ENCODE assay signal across 30 cellular contexts in the genomic region with DNA sequence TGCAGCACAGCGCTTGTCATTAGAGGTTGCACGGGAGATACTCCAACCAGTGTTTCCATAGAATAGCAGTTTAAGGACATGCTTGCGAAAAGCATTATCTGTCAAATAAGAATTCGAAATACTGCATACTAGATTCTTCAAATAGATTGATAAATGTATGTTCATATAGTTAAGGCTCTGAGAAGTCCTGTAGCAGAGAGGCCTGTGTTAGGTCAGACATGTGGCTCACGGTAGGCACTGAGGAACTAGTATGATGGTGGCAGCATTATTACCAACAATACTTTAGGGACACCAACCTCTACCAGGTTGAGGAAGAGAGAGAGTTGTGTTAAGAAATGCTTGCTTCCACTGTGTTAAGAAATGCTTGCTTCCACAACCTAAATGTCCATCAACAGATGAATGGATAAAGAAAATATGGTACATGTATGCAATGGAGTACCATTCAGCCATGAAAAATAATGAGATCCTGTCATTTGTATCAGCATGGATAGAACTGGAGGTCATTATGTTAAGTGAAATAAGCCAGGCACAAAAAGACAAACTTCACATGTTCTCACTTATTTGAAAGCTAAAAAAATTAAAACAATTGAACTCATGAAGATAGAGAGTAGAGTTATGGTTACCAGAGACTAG. TPM values are rescaled to one million over a fixed set of nuclear protein-coding genes. Genes with fewer than 3 reads are reported as not detected.
"Had no signal": no experiment of that assay in that cellular context is flagged by ENCODE, and none has a peak within 500 bp of the region (broad histone marks: within the 10 kb centered on the region; RNA-seq: fewer than 3 reads in every experiment).

No MANE protein-coding gene starts in this region.

- H3K27me3 ChIP-seq: dorsolateral prefrontal cortex, esophagus squamous epithelium, gastrocnemius medialis, heart right ventricle, left lung had no signal

- H3K4me3 ChIP-seq: coronary artery, dorsolateral prefrontal cortex, esophagus squamous epithelium, gastrocnemius medialis, heart right ventricle, left lung, lower lobe of right lung, mucosa of descending colon had no signal

- H3K9me3 Mint-ChIP-seq: naive B cell had no signal

- H3K9me3 ChIP-seq: esophagus squamous epithelium, gastrocnemius medialis, heart right ventricle, left lung, lower lobe of right lung, mucosa of descending colon had no signal

- H3K4me1 Mint-ChIP-seq: mesothelial cell of epicardium had no signal

- ATAC-seq: esophagus mucosa, gastrocnemius medialis, heart right ventricle, left cardiac atrium, left lung, left ventricle myocardium superior, lower lobe of right lung, mucosa of descending colon had no signal

- H3K27ac ChIP-seq: coronary artery, dorsolateral prefrontal cortex, epithelial cell of prostate, esophagus squamous epithelium, gastrocnemius medialis, left lung, lower lobe of right lung had no signal

- H3K4me3 Mint-ChIP-seq: mesothelial cell of epicardium, naive B cell had no signal

- H3K27me3 Mint-ChIP-seq: naive B cell had no signal

- DNase-seq: dermis blood vessel endothelial cell; dorsolateral prefrontal cortex; effector CD4-positive, alpha-beta T cell; effector memory CD4-positive, alpha-beta T cell; erythroblast; esophagus squamous epithelium; foreskin fibroblast; foreskin melanocyte; gastrocnemius medialis; glutamatergic neuron; head of caudate nucleus; heart right ventricle; hippocampal formation; left cardiac atrium; left lung; left ventricle myocardium superior; lower lobe of right lung; mesenchymal stem cell; mucosa of descending colon; naive B cell had no signal

- H3K27ac Mint-ChIP-seq: mesothelial cell of epicardium had no signal

RNA-seq across cellular contexts. Expression of a gene that starts 39.4 kb away (rescaled TPM):
- total RNA-seq: dermis blood vessel endothelial cell, esophagus mucosa, esophagus squamous epithelium, gastrocnemius medialis, glomerular endothelial cell, kidney epithelial cell, left ventricle myocardium superior, lung microvascular endothelial cell, mesenteric fat pad, myocyte had no signal
- polyA plus RNA-seq: heart right ventricle, keratinocyte had no signal
